ENCODE assay signal across 8 cellular contexts in the genomic region with DNA sequence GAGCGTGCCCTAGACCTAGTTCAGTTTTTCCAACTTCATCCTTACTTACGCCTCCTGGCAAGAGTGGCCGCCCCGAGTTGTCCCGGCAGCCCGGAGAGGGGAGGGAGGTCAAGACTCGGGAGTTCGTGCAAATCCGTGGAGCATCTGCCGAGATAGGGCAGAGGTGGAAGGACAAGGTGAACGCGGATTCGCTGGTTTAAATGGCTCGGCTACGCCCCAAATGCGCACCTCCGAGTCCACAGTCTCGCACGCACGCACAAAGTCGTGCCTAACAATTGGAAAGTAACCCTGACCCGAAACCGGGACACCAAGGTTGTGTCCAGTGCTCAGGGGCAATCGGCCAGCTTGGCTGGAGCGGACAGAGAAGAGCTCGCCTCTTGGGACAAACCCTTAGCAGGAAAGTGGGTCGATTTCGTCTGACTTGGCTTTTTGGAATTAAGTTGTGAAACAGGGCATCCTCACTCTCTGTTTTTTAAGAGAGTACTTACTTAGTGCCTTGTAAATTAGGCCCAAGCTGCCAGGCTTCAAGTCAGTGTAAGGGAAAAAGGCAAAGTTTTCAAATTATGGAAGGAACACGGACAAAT. TPM values are rescaled to one million over a fixed set of nuclear protein-coding genes. Genes with fewer than 3 reads are reported as not detected.
DNase-seq lines count a peak whose midpoint lies in the region; ATAC-seq and TF ChIP-seq lines count a peak whose summit lies in the region.

No MANE protein-coding gene starts in this region.

- 1 to 2% methylated on average over 29 of the region's 29 CpGs for WGBS in aorta, 2 donors

- no peaks in the 10 kb centered on the region for H3K27me3 ChIP-seq in dorsolateral prefrontal cortex
- H3K27me3 ChIP-seq in aorta (ENCODE audit: control insufficient read depth in 1 of 2, insufficient read depth in 2 of 2, low read length in 1 of 2) = no peaks in the 10 kb centered on the region

- CTCF ChIA-PET in RWPE1 (lab: Yijun Ruan, JAX) = no interaction called here

- H3K27ac ChIP-seq in RWPE1 (peak overlapping the region; percentile 96), dorsolateral prefrontal cortex (peak overlapping the region; percentile 91 to 99 (median 97)), aorta (ENCODE audit: low read depth in 1 of 2, low read length in 2 of 2) (peak overlapping the region in 1 of 2 donors; percentile 91)

- DNase-seq in DMS53 (lab: John Stamatoyannopoulos, UW) (peak; percentile 91), RWPE1 (ENCODE audit: low spot score) (peak; percentile 46), dorsolateral prefrontal cortex (peak in 4 of 10 donors; percentile 34 to 49 (median 47)), mucosa of descending colon (peak in 1 of 3 donors; percentile 66), aorta (peak; percentile 73 to 81)
- DNase-seq in stimulated activated CD4-positive, alpha-beta T cell treated with anti-CD3 and anti-CD28 coated beads, Interleukin-12 subunit alpha, Interleukin-12 subunit beta, amount 100 ng/mL, for 4 hours = no peak

- H3K4me3 ChIP-seq in dorsolateral prefrontal cortex (peak overlapping the region; percentile 65 to 97 (median 87)), mucosa of descending colon (peak overlapping the region; percentile 60), aorta (ENCODE audit: low read length in 2 of 2) (peak overlapping the region; percentile 30 to 32)

- H3K36me3 ChIP-seq in mucosa of descending colon (ENCODE audit: low read depth) (no peaks in the 10 kb centered on the region), aorta (ENCODE audit: control insufficient read depth in 1 of 2, insufficient read depth in 2 of 2, low read length in 1 of 2) (no peaks in the 10 kb centered on the region)

- peak; percentile 41 for ATAC-seq in GM19372 (IDR thresholded peaks at IDR 0.05; ENCODE audit: low read depth, unreplicated experiment)
- ATAC-seq in HG03354 (IDR thresholded peaks at IDR 0.05; ENCODE audit: poor library complexity, severe bottlenecking, unreplicated experiment) = peak; percentile 47
- peak; percentile 64 for ATAC-seq in mucosa of descending colon
- peak; percentile 50 for ATAC-seq in aorta (ENCODE audit: low FRiP score)

- TF ChIP-seq CTCF in RWPE1 (conservative IDR thresholded peaks at IDR 0.05; ENCODE audit: low read depth) (no peak), dorsolateral prefrontal cortex (IDR thresholded peaks at IDR 0.05 in 54 of 56, conservative IDR thresholded peaks at IDR 0.05 in 2 of 56; ENCODE audit: low read depth in 1 of 56, partially characterized antibody in 56 of 56) (peak in 4 of 56 donors; percentile 1 to 9 (median 6)), mucosa of descending colon (IDR thresholded peaks at IDR 0.05) (no peak)

- POLR2A ChIA-PET in RWPE1 (lab: Yijun Ruan, JAX; ENCODE audit: low non-redundant PET) = no interaction called here

- intact Hi-C loops in dorsolateral prefrontal cortex (cut with DNase I) = loop anchor here (2.0 to 5.0 kb wide), 3 partner anchors 68 to 136 kb away; a partner anchor contains a TSS
- intact Hi-C loops in mucosa of descending colon (cut with DNase I, micrococcal nuclease) = loop anchor here in 1 of 2 donors (10.0 kb wide), 1 partner anchor 134 kb away; a partner anchor contains a TSS
- intact Hi-C loops in aorta (cut with DNase I) = loop anchor here in 1 of 2 donors (5.0 kb wide), 1 partner anchor 136 kb away; a partner anchor contains a TSS

- H3K4me1 ChIP-seq in mucosa of descending colon (ENCODE audit: low read depth) (peaks cover 16% of the 10 kb centered on the region), aorta (ENCODE audit: control insufficient read depth in 1 of 2, insufficient read depth in 2 of 2, low read length in 2 of 2) (no peaks in the 10 kb centered on the region)

- H3K9me3 ChIP-seq in mucosa of descending colon = no peaks in the 10 kb centered on the region
- no peaks in the 10 kb centered on the region for H3K9me3 ChIP-seq in aorta (ENCODE audit: control insufficient read depth, low read length)

RNA-seq across cellular contexts. Expression of a gene that starts 0.7 kb away (rescaled TPM):
- total RNA-seq in dorsolateral prefrontal cortex (10 to 100 TPM; 37.9 to 81.3 (median 53.9) TPM), mucosa of descending colon (10 to 100 TPM; 45.5 to 61.8 (median 55.7) TPM), aorta (10 to 100 TPM; 70.8 to 81.3 TPM)
- 10 to 100 TPM; 26.4 to 50.8 TPM for polyA plus RNA-seq in aorta

RNA-seq across cellular contexts. Expression of a gene that starts 42.5 kb away (rescaled TPM):
- under 1 TPM in 5 of 120 experiments, not detected in 115; 0.18 to 0.56 (median 0.32) TPM for total RNA-seq in dorsolateral prefrontal cortex
- total RNA-seq in mucosa of descending colon = not detected
- not detected for total RNA-seq in aorta
- not detected for polyA plus RNA-seq in aorta

Comparison
In these comparisons a context has a peak if more than half of its experiments do, and no peak if none do; other contexts are left out.
1. H3K4me3 ChIP-seq: peak in every context shown above with its lines; median percentile 87 in dorsolateral prefrontal cortex; 60 in mucosa of descending colon; 31 in aorta.